1 cellular context compared by ENCODE assay signal in the genomic region with DNA sequence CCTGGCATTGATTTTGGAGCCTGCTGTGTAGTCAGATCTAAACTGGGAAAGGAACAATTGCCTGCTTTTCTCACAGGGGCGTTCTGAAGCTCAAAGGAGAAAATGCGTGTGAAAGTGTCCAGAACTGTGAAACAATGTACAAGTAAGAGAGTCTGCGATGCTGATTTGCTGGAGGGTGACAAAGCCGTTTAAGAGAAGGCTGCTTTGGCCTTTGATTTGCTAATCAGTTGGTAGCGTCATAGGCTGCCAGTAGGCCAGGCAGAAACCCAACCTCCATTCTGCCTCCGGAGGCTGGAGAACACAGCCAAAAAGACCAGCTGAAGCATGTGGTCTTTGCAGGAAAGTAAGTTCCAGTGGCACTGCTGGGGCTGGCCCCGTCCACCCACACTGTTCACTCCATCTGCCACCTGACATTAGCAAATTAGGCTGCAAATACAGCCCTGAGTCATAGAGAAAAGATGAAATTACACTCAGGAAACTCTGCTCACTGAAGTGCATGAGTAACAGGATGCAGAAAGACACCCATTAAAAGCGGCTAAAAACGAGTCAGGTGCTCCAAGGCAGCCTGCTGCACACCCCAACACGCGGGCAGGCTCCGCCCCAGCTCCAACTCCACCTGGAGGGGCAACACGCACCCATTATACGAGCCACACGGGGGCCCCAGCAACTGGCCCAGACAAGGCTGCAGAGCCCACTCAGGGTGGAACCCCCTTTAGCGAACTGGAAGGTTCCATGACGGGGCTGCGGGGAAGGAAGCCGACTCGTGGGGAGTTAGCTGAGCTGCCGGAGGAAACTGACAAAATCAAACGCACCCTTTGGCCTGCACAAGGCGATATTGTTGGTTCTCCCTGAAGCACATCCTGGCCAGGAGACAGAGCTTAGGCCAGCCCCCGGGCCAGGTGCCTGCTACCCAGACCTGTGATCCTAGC.
A peak's percentile ranks its signal among the peaks of the same experiment; 100 is the strongest.
TF ChIP-seq lines count a peak whose summit lies in the region.

No MANE protein-coding gene starts in this region.

TF ChIP-seq in K562, 482 proteins besides CTCF, POLR2A, EP300 and RAD21 (continued from another document and continues in another):
- TF ChIP-seq, protein P1, sequence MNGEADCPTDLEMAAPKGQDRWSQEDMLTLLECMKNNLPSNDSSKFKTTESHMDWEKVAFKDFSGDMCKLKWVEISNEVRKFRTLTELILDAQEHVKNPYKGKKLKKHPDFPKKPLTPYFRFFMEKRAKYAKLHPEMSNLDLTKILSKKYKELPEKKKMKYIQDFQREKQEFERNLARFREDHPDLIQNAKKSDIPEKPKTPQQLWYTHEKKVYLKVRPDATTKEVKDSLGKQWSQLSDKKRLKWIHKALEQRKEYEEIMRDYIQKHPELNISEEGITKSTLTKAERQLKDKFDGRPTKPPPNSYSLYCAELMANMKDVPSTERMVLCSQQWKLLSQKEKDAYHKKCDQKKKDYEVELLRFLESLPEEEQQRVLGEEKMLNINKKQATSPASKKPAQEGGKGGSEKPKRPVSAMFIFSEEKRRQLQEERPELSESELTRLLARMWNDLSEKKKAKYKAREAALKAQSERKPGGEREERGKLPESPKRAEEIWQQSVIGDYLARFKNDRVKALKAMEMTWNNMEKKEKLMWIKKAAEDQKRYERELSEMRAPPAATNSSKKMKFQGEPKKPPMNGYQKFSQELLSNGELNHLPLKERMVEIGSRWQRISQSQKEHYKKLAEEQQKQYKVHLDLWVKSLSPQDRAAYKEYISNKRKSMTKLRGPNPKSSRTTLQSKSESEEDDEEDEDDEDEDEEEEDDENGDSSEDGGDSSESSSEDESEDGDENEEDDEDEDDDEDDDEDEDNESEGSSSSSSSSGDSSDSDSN (IDR thresholded peaks at IDR 0.05; ENCODE audit: borderline replicate concordance in 1 of 2, low read depth in 2 of 2, low read length in 2 of 2), result 0 out of 4 replicates have a peak, but pooled peaks of 1 of the 2 experiments have one; percentile 45
- TF ChIP-seq ZNF165 (CRISPR knock-in tag; IDR thresholded peaks at IDR 0.05; ENCODE audit: borderline replicate concordance) (no peak), ZNF830 (CRISPR knock-in tag; IDR thresholded peaks at IDR 0.05) (no peak), DPF2 (IDR thresholded peaks at IDR 0.05) (no peak; the same call in 1 of the 2 replicates), THRAP3 (IDR thresholded peaks at IDR 0.05; ENCODE audit: borderline replicate concordance) (no peak), CC2D1A (IDR thresholded peaks at IDR 0.05) (no peak), RBM22 (IDR thresholded peaks at IDR 0.05; ENCODE audit: low read depth, low read length, poor library complexity, severe bottlenecking) (no peak), FOXK1 (CRISPR knock-in tag; IDR thresholded peaks at IDR 0.05; ENCODE audit: borderline replicate concordance) (no peak), EP400 (IDR thresholded peaks at IDR 0.05) (no peak), SREBF2 (CRISPR knock-in tag; IDR thresholded peaks at IDR 0.05) (no peak), PTTG1 (tag; IDR thresholded peaks at IDR 0.05; ENCODE audit: low read depth) (no peak), ZFPM2 (CRISPR knock-in tag; IDR thresholded peaks at IDR 0.05) (no peak), HDAC3 (IDR thresholded peaks at IDR 0.05; ENCODE audit: borderline replicate concordance, partially characterized antibody) (no peak), ZNF583 (CRISPR knock-in tag; IDR thresholded peaks at IDR 0.05) (no peak), PML (IDR thresholded peaks at IDR 0.05; ENCODE audit: low read length) (no peak), PTBP1 (IDR thresholded peaks at IDR 0.05; ENCODE audit: low read depth, low read length) (no peak), KHSRP (IDR thresholded peaks at IDR 0.05) (no peak), ZNF668 (CRISPR knock-in tag; IDR thresholded peaks at IDR 0.05) (no peak), ZC3H4 (CRISPR knock-in tag; IDR thresholded peaks at IDR 0.05; ENCODE audit: borderline replicate concordance) (no peak), POLR2AphosphoS5 (IDR thresholded peaks at IDR 0.05; ENCODE audit: control insufficient read depth, insufficient read depth, low read depth, low read length) (no peak), STAT5A (IDR thresholded peaks at IDR 0.05; ENCODE audit: borderline replicate concordance, low read length) (no peak), FOXJ3 (CRISPR knock-in tag; IDR thresholded peaks at IDR 0.05) (no peak), RAD51 (IDR thresholded peaks at IDR 0.05; ENCODE audit: borderline replicate concordance, low read depth) (0 out of 2 replicates have a peak, but pooled peaks have one; percentile 9), ZNF239 (CRISPR knock-in tag; IDR thresholded peaks at IDR 0.05) (no peak), BCL6 (CRISPR knock-in tag; IDR thresholded peaks at IDR 0.05) (no peak), FOXA3 (CRISPR knock-in tag; conservative IDR thresholded peaks at IDR 0.05 in 1 of 2, IDR thresholded peaks at IDR 0.05 in 1 of 2) (0 out of 4 replicates have a peak, but pooled peaks of 1 of the 2 experiments have one; percentile 51), MCM2 (IDR thresholded peaks at IDR 0.05; ENCODE audit: low read depth) (no peak), ZSCAN29 (IDR thresholded peaks at IDR 0.05) (no peak), POLR3A (IDR thresholded peaks at IDR 0.05; ENCODE audit: borderline replicate concordance, extremely low read depth, insufficient read depth, insufficient read length) (no peak), TCF7 (IDR thresholded peaks at IDR 0.05; ENCODE audit: borderline replicate concordance) (no peak), ADNP (tag; IDR thresholded peaks at IDR 0.05) (no peak), RBM15 (IDR thresholded peaks at IDR 0.05; ENCODE audit: insufficient read depth, low read length) (no peak), HSF4 (CRISPR knock-in tag; IDR thresholded peaks at IDR 0.05; ENCODE audit: borderline replicate concordance) (no peak)
- TF ChIP-seq, protein P2, sequence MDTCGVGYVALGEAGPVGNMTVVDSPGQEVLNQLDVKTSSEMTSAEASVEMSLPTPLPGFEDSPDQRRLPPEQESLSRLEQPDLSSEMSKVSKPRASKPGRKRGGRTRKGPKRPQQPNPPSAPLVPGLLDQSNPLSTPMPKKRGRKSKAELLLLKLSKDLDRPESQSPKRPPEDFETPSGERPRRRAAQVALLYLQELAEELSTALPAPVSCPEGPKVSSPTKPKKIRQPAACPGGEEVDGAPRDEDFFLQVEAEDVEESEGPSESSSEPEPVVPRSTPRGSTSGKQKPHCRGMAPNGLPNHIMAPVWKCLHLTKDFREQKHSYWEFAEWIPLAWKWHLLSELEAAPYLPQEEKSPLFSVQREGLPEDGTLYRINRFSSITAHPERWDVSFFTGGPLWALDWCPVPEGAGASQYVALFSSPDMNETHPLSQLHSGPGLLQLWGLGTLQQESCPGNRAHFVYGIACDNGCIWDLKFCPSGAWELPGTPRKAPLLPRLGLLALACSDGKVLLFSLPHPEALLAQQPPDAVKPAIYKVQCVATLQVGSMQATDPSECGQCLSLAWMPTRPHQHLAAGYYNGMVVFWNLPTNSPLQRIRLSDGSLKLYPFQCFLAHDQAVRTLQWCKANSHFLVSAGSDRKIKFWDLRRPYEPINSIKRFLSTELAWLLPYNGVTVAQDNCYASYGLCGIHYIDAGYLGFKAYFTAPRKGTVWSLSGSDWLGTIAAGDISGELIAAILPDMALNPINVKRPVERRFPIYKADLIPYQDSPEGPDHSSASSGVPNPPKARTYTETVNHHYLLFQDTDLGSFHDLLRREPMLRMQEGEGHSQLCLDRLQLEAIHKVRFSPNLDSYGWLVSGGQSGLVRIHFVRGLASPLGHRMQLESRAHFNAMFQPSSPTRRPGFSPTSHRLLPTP (IDR thresholded peaks at IDR 0.05; ENCODE audit: borderline replicate concordance, extremely low read depth, insufficient read length), result no peak
- TF ChIP-seq, protein P3, sequence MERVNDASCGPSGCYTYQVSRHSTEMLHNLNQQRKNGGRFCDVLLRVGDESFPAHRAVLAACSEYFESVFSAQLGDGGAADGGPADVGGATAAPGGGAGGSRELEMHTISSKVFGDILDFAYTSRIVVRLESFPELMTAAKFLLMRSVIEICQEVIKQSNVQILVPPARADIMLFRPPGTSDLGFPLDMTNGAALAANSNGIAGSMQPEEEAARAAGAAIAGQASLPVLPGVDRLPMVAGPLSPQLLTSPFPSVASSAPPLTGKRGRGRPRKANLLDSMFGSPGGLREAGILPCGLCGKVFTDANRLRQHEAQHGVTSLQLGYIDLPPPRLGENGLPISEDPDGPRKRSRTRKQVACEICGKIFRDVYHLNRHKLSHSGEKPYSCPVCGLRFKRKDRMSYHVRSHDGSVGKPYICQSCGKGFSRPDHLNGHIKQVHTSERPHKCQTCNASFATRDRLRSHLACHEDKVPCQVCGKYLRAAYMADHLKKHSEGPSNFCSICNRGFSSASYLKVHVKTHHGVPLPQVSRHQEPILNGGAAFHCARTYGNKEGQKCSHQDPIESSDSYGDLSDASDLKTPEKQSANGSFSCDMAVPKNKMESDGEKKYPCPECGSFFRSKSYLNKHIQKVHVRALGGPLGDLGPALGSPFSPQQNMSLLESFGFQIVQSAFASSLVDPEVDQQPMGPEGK (CRISPR knock-in tag; IDR thresholded peaks at IDR 0.05; ENCODE audit: borderline replicate concordance), result no peak
- TF ChIP-seq, protein P4, sequence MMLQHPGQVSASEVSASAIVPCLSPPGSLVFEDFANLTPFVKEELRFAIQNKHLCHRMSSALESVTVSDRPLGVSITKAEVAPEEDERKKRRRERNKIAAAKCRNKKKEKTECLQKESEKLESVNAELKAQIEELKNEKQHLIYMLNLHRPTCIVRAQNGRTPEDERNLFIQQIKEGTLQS (IDR thresholded peaks at IDR 0.05), result 0 out of 2 replicates have a peak, but pooled peaks have one; percentile 53
- TF ChIP-seq, protein P4 (CRISPR knock-in tag; conservative IDR thresholded peaks at IDR 0.05), result no peak
- TF ChIP-seq, protein P5, sequence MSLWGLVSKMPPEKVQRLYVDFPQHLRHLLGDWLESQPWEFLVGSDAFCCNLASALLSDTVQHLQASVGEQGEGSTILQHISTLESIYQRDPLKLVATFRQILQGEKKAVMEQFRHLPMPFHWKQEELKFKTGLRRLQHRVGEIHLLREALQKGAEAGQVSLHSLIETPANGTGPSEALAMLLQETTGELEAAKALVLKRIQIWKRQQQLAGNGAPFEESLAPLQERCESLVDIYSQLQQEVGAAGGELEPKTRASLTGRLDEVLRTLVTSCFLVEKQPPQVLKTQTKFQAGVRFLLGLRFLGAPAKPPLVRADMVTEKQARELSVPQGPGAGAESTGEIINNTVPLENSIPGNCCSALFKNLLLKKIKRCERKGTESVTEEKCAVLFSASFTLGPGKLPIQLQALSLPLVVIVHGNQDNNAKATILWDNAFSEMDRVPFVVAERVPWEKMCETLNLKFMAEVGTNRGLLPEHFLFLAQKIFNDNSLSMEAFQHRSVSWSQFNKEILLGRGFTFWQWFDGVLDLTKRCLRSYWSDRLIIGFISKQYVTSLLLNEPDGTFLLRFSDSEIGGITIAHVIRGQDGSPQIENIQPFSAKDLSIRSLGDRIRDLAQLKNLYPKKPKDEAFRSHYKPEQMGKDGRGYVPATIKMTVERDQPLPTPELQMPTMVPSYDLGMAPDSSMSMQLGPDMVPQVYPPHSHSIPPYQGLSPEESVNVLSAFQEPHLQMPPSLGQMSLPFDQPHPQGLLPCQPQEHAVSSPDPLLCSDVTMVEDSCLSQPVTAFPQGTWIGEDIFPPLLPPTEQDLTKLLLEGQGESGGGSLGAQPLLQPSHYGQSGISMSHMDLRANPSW (CRISPR knock-in tag; IDR thresholded peaks at IDR 0.05), result no peak
- TF ChIP-seq, protein P6, sequence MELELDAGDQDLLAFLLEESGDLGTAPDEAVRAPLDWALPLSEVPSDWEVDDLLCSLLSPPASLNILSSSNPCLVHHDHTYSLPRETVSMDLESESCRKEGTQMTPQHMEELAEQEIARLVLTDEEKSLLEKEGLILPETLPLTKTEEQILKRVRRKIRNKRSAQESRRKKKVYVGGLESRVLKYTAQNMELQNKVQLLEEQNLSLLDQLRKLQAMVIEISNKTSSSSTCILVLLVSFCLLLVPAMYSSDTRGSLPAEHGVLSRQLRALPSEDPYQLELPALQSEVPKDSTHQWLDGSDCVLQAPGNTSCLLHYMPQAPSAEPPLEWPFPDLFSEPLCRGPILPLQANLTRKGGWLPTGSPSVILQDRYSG (tag; conservative IDR thresholded peaks at IDR 0.05; ENCODE audit: low read depth), result no peak
- TF ChIP-seq, protein P7, sequence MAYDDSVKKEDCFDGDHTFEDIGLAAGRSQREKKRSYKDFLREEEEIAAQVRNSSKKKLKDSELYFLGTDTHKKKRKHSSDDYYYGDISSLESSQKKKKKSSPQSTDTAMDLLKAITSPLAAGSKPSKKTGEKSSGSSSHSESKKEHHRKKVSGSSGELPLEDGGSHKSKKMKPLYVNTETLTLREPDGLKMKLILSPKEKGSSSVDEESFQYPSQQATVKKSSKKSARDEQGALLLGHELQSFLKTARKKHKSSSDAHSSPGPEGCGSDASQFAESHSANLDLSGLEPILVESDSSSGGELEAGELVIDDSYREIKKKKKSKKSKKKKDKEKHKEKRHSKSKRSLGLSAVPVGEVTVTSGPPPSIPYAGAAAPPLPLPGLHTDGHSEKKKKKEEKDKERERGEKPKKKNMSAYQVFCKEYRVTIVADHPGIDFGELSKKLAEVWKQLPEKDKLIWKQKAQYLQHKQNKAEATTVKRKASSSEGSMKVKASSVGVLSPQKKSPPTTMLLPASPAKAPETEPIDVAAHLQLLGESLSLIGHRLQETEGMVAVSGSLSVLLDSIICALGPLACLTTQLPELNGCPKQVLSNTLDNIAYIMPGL (CRISPR knock-in tag; IDR thresholded peaks at IDR 0.05), result no peak
- TF ChIP-seq, protein P8, sequence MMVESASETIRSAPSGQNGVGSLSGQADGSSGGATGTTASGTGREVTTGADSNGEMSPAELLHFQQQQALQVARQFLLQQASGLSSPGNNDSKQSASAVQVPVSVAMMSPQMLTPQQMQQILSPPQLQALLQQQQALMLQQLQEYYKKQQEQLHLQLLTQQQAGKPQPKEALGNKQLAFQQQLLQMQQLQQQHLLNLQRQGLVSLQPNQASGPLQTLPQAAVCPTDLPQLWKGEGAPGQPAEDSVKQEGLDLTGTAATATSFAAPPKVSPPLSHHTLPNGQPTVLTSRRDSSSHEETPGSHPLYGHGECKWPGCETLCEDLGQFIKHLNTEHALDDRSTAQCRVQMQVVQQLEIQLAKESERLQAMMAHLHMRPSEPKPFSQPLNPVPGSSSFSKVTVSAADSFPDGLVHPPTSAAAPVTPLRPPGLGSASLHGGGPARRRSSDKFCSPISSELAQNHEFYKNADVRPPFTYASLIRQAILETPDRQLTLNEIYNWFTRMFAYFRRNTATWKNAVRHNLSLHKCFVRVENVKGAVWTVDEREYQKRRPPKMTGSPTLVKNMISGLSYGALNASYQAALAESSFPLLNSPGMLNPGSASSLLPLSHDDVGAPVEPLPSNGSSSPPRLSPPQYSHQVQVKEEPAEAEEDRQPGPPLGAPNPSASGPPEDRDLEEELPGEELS (CRISPR knock-in tag; IDR thresholded peaks at IDR 0.05; ENCODE audit: borderline replicate concordance), result no peak
